Comparison of ENCODE assay signal across 1 cellular context in the genomic region with DNA sequence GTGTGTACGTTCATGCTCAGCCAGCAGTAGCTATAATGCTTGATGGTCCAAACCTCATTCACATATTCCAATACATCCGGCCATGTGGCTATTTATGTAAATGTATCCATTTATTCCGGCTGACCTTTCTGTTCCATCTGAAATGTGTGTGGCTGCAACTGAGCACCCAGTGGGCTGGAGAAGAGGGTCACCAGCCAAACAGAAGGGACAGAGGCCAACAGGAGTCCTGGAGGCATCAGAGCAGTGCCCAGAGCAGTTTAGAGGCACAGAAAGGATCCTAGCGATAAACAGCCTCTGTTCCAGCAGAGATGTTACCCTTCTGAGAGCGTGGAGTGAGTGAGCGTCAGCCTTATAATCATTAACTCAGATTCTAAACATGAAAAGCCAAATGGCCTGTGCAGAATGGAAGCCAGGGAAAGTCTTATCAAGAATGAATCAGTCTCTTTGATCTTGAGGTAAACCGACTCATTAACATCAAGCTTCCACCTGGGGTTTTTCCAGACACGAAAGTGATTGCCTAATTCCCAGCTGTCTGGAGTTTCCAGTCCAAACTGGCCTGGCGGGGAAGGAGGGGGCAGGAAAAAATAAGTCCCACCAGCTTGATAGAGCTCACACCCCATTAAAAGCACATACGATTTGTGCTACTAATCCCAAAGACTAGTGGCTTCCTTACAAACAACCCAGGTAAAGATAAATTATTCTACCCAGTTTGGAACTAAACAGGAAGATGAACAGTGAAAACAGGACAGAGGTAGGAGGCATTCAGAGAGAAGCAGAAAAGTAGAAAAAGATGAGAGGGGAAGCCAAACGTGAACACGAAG.
TF ChIP-seq lines count a peak whose summit lies in the region.

No MANE protein-coding gene starts in this region.

TF ChIP-seq in HepG2, 621 proteins besides CTCF, POLR2A, EP300 and RAD21 (continued from another document and continues in another):
- TF ChIP-seq, protein P1, sequence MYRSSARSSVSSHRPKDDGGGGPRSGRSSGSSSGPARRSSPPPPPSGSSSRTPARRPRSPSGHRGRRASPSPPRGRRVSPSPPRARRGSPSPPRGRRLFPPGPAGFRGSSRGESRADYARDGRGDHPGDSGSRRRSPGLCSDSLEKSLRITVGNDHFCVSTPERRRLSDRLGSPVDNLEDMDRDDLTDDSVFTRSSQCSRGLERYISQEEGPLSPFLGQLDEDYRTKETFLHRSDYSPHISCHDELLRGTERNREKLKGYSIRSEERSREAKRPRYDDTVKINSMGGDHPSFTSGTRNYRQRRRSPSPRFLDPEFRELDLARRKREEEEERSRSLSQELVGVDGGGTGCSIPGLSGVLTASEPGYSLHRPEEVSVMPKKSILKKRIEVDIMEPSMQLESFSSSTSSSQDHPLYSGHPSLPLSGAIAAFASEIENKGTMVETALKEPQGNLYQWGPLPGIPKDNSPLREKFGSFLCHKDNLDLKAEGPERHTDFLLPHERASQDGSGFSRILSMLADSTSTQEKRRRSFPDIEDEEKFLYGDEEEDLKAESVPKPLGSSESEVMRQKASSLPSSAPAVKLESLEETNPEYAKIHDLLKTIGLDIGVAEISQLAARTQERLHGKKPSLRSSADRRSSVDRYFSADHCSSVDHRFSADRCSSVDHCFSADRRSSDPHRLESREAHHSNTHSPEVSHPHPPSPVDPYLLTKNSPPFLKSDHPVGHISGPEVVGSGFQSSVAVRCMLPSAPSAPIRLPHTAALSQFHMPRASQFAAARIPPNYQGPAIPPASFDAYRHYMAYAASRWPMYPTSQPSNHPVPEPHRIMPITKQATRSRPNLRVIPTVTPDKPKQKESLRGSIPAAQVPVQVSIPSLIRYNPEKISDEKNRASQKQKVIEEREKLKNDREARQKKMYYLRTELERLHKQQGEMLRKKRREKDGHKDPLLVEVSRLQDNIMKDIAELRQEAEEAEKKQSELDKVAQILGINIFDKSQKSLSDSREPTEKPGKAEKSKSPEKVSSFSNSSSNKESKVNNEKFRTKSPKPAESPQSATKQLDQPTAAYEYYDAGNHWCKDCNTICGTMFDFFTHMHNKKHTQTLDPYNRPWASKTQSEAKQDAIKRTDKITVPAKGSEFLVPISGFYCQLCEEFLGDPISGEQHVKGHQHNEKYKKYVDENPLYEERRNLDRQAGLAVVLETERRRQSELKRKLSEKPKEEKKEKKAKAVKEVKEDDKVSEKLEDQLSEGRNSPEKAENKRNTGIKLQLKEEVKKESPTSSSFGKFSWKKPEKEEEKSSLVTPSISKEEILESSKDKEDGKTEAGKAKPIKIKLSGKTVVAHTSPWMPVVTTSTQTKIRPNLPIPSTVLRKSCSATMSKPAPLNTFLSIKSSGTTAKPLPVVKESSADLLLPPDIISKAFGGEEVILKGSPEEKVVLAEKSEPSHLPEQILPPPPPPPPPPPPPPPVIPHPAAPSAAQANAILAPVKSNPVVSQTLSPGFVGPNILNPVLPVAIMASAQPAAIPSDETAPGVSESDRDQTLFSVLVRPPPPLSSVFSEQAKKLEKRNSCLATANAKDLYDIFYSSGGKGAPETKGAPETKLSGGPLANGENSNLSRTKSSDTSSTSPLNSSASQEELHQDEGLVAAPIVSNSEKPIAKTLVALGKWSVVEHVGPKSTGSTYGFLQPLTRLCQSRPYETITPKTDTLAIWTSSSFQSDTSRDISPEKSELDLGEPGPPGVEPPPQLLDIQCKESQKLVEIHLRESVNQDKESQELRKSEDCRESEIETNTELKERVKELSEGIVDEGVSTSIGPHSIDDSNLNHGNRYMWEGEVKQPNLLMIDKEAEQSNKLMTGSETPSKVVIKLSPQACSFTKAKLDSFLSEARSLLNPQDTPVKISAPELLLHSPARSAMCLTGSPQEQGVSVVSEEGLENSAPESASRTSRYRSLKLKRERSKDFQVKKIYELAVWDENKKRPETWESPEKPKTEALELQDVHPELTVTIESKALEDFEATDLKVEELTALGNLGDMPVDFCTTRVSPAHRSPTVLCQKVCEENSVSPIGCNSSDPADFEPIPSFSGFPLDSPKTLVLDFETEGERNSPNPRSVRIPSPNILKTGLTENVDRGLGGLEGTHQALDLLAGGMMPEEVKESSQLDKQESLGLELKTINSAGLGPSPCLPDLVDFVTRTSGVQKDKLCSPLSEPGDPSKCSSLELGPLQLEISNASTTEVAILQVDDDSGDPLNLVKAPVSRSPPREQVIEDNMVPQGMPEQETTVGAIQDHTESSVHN (CRISPR knock-in tag; IDR thresholded peaks at IDR 0.05), result 0 out of 2 replicates have a peak, but pooled peaks have one; percentile 53
- TF ChIP-seq HMG20A (CRISPR knock-in tag; IDR thresholded peaks at IDR 0.05; ENCODE audit: borderline replicate concordance) (peak; percentile 82), SCMH1 (CRISPR knock-in tag; IDR thresholded peaks at IDR 0.05; ENCODE audit: borderline replicate concordance) (no peak), ZNF44 (CRISPR knock-in tag; IDR thresholded peaks at IDR 0.05) (no peak), USF2 (IDR thresholded peaks at IDR 0.05; ENCODE audit: low read depth, low read length) (no peak), USF2 (CRISPR knock-in tag; IDR thresholded peaks at IDR 0.05; ENCODE audit: borderline replicate concordance) (no peak), ZNF430 (CRISPR knock-in tag; IDR thresholded peaks at IDR 0.05) (peak; percentile 69), CBX1 (IDR thresholded peaks at IDR 0.05; ENCODE audit: low read depth) (no peak), ZNF563 (CRISPR knock-in tag; IDR thresholded peaks at IDR 0.05) (no peak), HMG20B (CRISPR knock-in tag; conservative IDR thresholded peaks at IDR 0.05) (no peak; the same call in 1 of the 2 replicates), ZNF496 (CRISPR knock-in tag; IDR thresholded peaks at IDR 0.05; ENCODE audit: insufficient replicate concordance) (no peak), GABPB1 (CRISPR knock-in tag; IDR thresholded peaks at IDR 0.05) (no peak; the same call in 1 of the 2 replicates), MEIS1 (CRISPR knock-in tag; IDR thresholded peaks at IDR 0.05; ENCODE audit: borderline replicate concordance) (peak; percentile 61; the same call in 1 of the 2 replicates), PTBP1 (IDR thresholded peaks at IDR 0.05; ENCODE audit: low read depth, low read length, poor library complexity, severe bottlenecking) (no peak), NONO (IDR thresholded peaks at IDR 0.05) (no peak), NONO (CRISPR knock-in tag; conservative IDR thresholded peaks at IDR 0.05) (peak; percentile 78), ATF5 (CRISPR knock-in tag; IDR thresholded peaks at IDR 0.05; ENCODE audit: low read depth) (no peak), HCFC1 (IDR thresholded peaks at IDR 0.05; ENCODE audit: low read depth, low read length) (no peak), JARID2 (CRISPR knock-in tag; IDR thresholded peaks at IDR 0.05; ENCODE audit: insufficient replicate concordance) (no peak), ZNF407 (CRISPR knock-in tag; IDR thresholded peaks at IDR 0.05; ENCODE audit: not compliant biosample characterization) (no peak), YEATS4 (CRISPR knock-in tag; IDR thresholded peaks at IDR 0.05; ENCODE audit: borderline replicate concordance) (peak; percentile 42; the same call in 1 of the 2 replicates), ZNF20 (CRISPR knock-in tag; IDR thresholded peaks at IDR 0.05) (no peak)
- TF ChIP-seq, protein P2, sequence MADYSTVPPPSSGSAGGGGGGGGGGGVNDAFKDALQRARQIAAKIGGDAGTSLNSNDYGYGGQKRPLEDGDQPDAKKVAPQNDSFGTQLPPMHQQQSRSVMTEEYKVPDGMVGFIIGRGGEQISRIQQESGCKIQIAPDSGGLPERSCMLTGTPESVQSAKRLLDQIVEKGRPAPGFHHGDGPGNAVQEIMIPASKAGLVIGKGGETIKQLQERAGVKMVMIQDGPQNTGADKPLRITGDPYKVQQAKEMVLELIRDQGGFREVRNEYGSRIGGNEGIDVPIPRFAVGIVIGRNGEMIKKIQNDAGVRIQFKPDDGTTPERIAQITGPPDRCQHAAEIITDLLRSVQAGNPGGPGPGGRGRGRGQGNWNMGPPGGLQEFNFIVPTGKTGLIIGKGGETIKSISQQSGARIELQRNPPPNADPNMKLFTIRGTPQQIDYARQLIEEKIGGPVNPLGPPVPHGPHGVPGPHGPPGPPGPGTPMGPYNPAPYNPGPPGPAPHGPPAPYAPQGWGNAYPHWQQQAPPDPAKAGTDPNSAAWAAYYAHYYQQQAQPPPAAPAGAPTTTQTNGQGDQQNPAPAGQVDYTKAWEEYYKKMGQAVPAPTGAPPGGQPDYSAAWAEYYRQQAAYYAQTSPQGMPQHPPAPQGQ (CRISPR knock-in tag; IDR thresholded peaks at IDR 0.05; ENCODE audit: borderline replicate concordance), result no peak
- TF ChIP-seq, protein P3, sequence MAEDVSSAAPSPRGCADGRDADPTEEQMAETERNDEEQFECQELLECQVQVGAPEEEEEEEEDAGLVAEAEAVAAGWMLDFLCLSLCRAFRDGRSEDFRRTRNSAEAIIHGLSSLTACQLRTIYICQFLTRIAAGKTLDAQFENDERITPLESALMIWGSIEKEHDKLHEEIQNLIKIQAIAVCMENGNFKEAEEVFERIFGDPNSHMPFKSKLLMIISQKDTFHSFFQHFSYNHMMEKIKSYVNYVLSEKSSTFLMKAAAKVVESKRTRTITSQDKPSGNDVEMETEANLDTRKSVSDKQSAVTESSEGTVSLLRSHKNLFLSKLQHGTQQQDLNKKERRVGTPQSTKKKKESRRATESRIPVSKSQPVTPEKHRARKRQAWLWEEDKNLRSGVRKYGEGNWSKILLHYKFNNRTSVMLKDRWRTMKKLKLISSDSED (CRISPR knock-in tag; IDR thresholded peaks at IDR 0.05), result no peak
